Comparison of ENCODE assay signal across 13 cellular contexts in the genomic region with DNA sequence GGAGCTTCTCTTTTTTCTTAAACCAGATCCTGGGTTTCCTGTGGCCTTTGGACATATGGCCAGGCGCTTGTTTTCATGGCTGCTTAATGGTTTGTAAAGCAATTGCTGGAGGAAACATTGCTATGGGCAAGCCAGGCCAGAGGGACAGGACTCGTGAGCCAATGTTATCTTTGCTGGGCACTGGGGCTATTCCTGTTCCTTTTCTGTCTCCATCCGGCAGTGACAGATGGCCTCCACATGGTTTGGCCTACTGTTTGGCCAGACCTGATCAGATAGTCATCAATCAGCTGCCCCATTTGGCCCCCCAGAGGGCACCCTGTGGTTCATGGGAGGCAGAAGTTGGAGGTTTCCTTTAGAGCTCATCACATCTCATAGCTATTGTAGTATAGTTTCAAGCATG.
"Had no signal": no experiment of that assay in that cellular context is flagged by ENCODE, and none has a peak within 500 bp of the region (broad histone marks: within the 10 kb centered on the region; RNA-seq: fewer than 3 reads in every experiment).

No MANE protein-coding gene starts in this region.

- DNase-seq: activated CD4-positive, alpha-beta T cell treated with anti-CD3 and anti-CD28 coated beads, Interleukin-2, amount 50 U/mL, for 1 hour; activated CD4-positive, CD25-positive, alpha-beta regulatory T cell; activated naive CD4-positive, alpha-beta T cell treated with anti-CD3 and anti-CD28 coated beads, Interleukin-2, amount 10 ng/mL, durations not matched to agents 7 days and 5 days; central memory CD4-positive, alpha-beta T cell; effector memory CD8-positive, alpha-beta T cell; ovary; T-helper 2 cell; thyroid gland had no signal

- ATAC-seq: body of pancreas; effector memory CD8-positive, alpha-beta T cell; gastroesophageal sphincter had no signal

- H3K27me3 ChIP-seq: body of pancreas, gastroesophageal sphincter, neural progenitor cell, ovary, thyroid gland had no signal

- H3K4me1 ChIP-seq: body of pancreas, gastroesophageal sphincter, neural progenitor cell, thyroid gland had no signal

- H3K9me3 ChIP-seq: body of pancreas, gastroesophageal sphincter, ovary, thyroid gland had no signal

- H3K4me3 ChIP-seq: body of pancreas, gastroesophageal sphincter, neural progenitor cell, ovary, skin epidermis, thyroid gland had no signal

- H3K27ac ChIP-seq: body of pancreas, epithelial cell of prostate, gastroesophageal sphincter, neural progenitor cell, ovary, skin epidermis, thyroid gland had no signal

- H3K36me3 ChIP-seq: gastroesophageal sphincter, neural progenitor cell, ovary, thyroid gland had no signal
